8 cellular contexts compared by ENCODE assay signal in genomic region chr6:84728602-84729001, GRCh38. TPM values are rescaled to one million over a fixed set of nuclear protein-coding genes. Genes with fewer than 3 reads are reported as not detected.
DNase-seq lines count a peak whose midpoint lies in the region; ATAC-seq and TF ChIP-seq lines count a peak whose summit lies in the region.

No MANE protein-coding gene starts in this region.

- no peaks in the 10 kb centered on the region for H3K36me3 Mint-ChIP-seq in activated naive CD8-positive, alpha-beta T cell treated with anti-CD3 and anti-CD28 coated beads, Interleukin-2, amount 50 U/mL, for 24 hours (ENCODE audit: low read depth)
- no peaks in the 10 kb centered on the region for H3K36me3 Mint-ChIP-seq in activated CD4-positive, alpha-beta T cell treated with anti-CD3 and anti-CD28 coated beads, Interleukin-2, amount 10 ng/mL, durations not matched to agents 24 days and 14 days (ENCODE audit: low read depth)

- no peaks in the 10 kb centered on the region for H3K79me2 ChIP-seq in fibroblast of lung (ENCODE audit: control insufficient read depth, insufficient read depth, low read length)

- H3K27ac Mint-ChIP-seq in activated naive CD8-positive, alpha-beta T cell treated with anti-CD3 and anti-CD28 coated beads, Interleukin-2, amount 50 U/mL, for 24 hours, result no peak overlapping the region
- no peak overlapping the region for H3K27ac Mint-ChIP-seq in activated CD4-positive, alpha-beta T cell treated with anti-CD3 and anti-CD28 coated beads, Interleukin-2, amount 10 ng/mL, durations not matched to agents 24 days and 14 days

- POLR2A ChIA-PET in AG04449 (lab: Yijun Ruan, JAX), result no interaction called here

- H3K9ac ChIP-seq in fibroblast of lung (ENCODE audit: insufficient read depth, low read length), result no peak overlapping the region

- H3K36me3 ChIP-seq in fibroblast of lung (ENCODE audit: control insufficient read depth, insufficient read depth, low read length), result no peaks in the 10 kb centered on the region

- no peaks in the 10 kb centered on the region for H3K27me3 Mint-ChIP-seq in activated naive CD8-positive, alpha-beta T cell treated with anti-CD3 and anti-CD28 coated beads, Interleukin-2, amount 50 U/mL, for 24 hours
- no peaks in the 10 kb centered on the region for H3K27me3 Mint-ChIP-seq in activated CD4-positive, alpha-beta T cell treated with anti-CD3 and anti-CD28 coated beads, Interleukin-2, amount 10 ng/mL, durations not matched to agents 24 days and 14 days

- no peaks in the 10 kb centered on the region for H3K9me3 ChIP-seq in fibroblast of lung (ENCODE audit: control insufficient read depth, insufficient read depth, low read depth, low read length)

- no peaks in the 10 kb centered on the region for H4K20me1 ChIP-seq in fibroblast of lung (ENCODE audit: control insufficient read depth, extremely low read depth, insufficient read depth, low read length)

- H3K27me3 ChIP-seq in fibroblast of lung (ENCODE audit: control insufficient read depth, insufficient read depth, low read length), result no peaks in the 10 kb centered on the region

- H3K4me1 ChIP-seq in fibroblast of lung (ENCODE audit: control insufficient read depth, extremely low read depth, insufficient read depth, low read length), result no peaks in the 10 kb centered on the region

- no peak overlapping the region for H3K27ac ChIP-seq in fibroblast of lung (ENCODE audit: insufficient read depth, low read length)

- no peak overlapping the region for H3K4me3 Mint-ChIP-seq in activated naive CD8-positive, alpha-beta T cell treated with anti-CD3 and anti-CD28 coated beads, Interleukin-2, amount 50 U/mL, for 24 hours
- H3K4me3 Mint-ChIP-seq in activated CD4-positive, alpha-beta T cell treated with anti-CD3 and anti-CD28 coated beads, Interleukin-2, amount 10 ng/mL, durations not matched to agents 24 days and 14 days, result no peak overlapping the region

- H3K4me1 Mint-ChIP-seq in activated naive CD8-positive, alpha-beta T cell treated with anti-CD3 and anti-CD28 coated beads, Interleukin-2, amount 50 U/mL, for 24 hours, result no peaks in the 10 kb centered on the region
- H3K4me1 Mint-ChIP-seq in activated CD4-positive, alpha-beta T cell treated with anti-CD3 and anti-CD28 coated beads, Interleukin-2, amount 10 ng/mL, durations not matched to agents 24 days and 14 days, result no peaks in the 10 kb centered on the region

- intact Hi-C loops in activated CD4-positive, alpha-beta T cell treated with anti-CD3 and anti-CD28 coated beads, Interleukin-2, amount 10 ng/mL, durations not matched to agents 24 days and 14 days (cut with micrococcal nuclease), result no loop called here

- peak; percentile 59 for ATAC-seq in GM21526 (IDR thresholded peaks at IDR 0.05; ENCODE audit: low FRiP score, unreplicated experiment)
- ATAC-seq in activated naive CD8-positive, alpha-beta T cell treated with anti-CD3 and anti-CD28 coated beads, Interleukin-2, amount 50 U/mL, for 24 hours, result no peak
- no peak for ATAC-seq in GM19023 (IDR thresholded peaks at IDR 0.05; ENCODE audit: unreplicated experiment)

- CTCF ChIA-PET in AG04449 (lab: Yijun Ruan, JAX), result interaction anchor here (0.6 to 1.9 kb wide), 7 partner anchors 11 to 508 kb away, joined by 3 to 12 read pairs (median 3); partner anchors contain the start of gene CEP162

- no peak overlapping the region for H3K4me3 ChIP-seq in AG04449 (ENCODE audit: low read depth, low read length)
- H3K4me3 ChIP-seq in fibroblast of lung (replicated peaks in 1 of 4; ENCODE audit: control extremely low read depth in 1 of 4, insufficient read depth in 1 of 4, low read depth in 3 of 4, low read length in 4 of 4), result no peak overlapping the region

- no peak overlapping the region for H2AFZ ChIP-seq in fibroblast of lung (ENCODE audit: low read length)

- peak; percentile 15 for TF ChIP-seq CTCF in AG04449 (IDR thresholded peaks at IDR 0.05; ENCODE audit: insufficient read depth, low read length, missing control alignments)
- peak; percentile 34 to 41 for TF ChIP-seq CTCF in fibroblast of lung (conservative IDR thresholded peaks at IDR 0.05 in 1 of 2, IDR thresholded peaks at IDR 0.05 in 1 of 2; ENCODE audit: low read depth in 1 of 2, low read length in 2 of 2)

- H3K4me2 ChIP-seq in fibroblast of lung (ENCODE audit: extremely low read depth, insufficient read depth, low read length), result no peak overlapping the region

- no peaks in the 10 kb centered on the region for H3K9me3 Mint-ChIP-seq in activated naive CD8-positive, alpha-beta T cell treated with anti-CD3 and anti-CD28 coated beads, Interleukin-2, amount 50 U/mL, for 24 hours
- H3K9me3 Mint-ChIP-seq in activated CD4-positive, alpha-beta T cell treated with anti-CD3 and anti-CD28 coated beads, Interleukin-2, amount 10 ng/mL, durations not matched to agents 24 days and 14 days, result no peaks in the 10 kb centered on the region

- no peak for DNase-seq in AG04449 (ENCODE audit: low read depth, low spot score)
- peak; percentile 25 for DNase-seq in NCI-H69 (lab: John Stamatoyannopoulos, UW)
- peak in 1 of 2 donors; percentile 15 for DNase-seq in fibroblast of lung (ENCODE audit: low read depth in 2 of 2)
- DNase-seq in activated naive CD8-positive, alpha-beta T cell treated with anti-CD3 and anti-CD28 coated beads, Interleukin-2, amount 50 U/mL, for 24 hours, result no peak
- no peak for DNase-seq in NCI-H510A (lab: John Stamatoyannopoulos, UW)
- no peak for DNase-seq in activated CD4-positive, alpha-beta T cell treated with anti-CD3 and anti-CD28 coated beads, Interleukin-2, amount 10 ng/mL, durations not matched to agents 24 days and 14 days

RNA-seq across cellular contexts. Expression of gene TBX18, which starts 35.8 kb away (rescaled TPM):
- total RNA-seq in fibroblast of lung, result 0.33 and 0.77 TPM in 2 replicates
- 2.2 and 2.4 TPM in 2 replicates for polyA plus RNA-seq in fibroblast of lung
- 1.0 and 1.2 TPM in 2 replicates for polyA plus RNA-seq in fibroblast of lung (2012)
- polyA minus RNA-seq in fibroblast of lung (ENCODE audit: low replicate concordance), result 0.89 and 1.3 TPM in 2 replicates
- total RNA-seq in activated CD4-positive, alpha-beta T cell treated with anti-CD3 and anti-CD28 coated beads, Interleukin-2, amount 10 ng/mL, durations not matched to agents 24 days and 14 days, result not detected in 2 replicates
